Comparison of ENCODE assay signal across 25 cellular contexts in the genomic region with DNA sequence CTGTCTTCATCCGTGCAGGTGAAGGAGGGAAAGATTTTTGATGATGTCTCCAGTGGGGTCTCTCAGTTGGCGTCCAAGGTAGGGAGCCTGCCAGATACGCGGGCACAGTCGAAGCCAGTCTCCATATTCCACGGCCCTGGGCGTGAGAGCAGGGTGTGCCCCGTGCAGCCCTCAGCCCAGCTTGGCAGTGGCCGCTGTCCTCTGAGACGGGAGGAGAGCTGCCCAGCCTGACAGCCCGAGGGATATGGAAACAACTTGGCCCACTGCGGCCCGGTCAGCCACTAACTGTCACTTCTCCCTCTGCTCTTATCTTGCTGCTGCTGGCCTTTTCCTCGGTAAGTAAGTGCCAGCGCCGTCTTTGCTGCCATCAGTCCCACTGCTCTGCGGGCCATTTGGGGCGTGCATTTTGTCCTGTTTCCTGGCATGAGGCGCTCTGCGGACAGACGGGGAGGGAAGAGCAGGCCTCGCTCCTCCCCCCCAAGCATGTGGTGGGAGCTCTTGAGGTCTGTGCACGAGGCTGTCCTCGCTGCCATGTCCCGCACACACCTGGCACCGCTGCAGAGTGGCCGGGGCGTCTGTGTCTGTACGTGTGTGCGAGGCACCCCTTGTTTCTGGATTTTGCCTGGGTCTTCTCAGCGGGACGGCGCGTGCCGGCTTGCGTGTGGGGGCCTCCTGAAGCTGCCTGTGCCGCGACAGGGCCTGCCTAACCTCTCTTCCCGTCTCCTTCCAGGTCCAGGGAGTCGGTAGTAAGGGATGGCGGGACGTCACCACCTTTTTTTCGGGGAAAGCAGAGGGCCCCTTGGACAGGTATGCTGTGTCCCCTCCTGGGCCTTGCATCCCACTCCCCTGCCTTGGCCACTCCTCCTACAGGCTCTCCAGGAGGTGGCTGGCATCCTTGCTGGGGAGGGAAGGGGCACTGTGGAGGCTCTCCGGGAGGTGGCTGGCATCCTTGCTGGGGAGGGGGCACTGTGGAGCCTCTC. TPM values are rescaled to one million over a fixed set of nuclear protein-coding genes. Genes with fewer than 3 reads are reported as not detected.
"Had no signal": no experiment of that assay in that cellular context is flagged by ENCODE, and none has a peak within 500 bp of the region (broad histone marks: within the 10 kb centered on the region; RNA-seq: fewer than 3 reads in every experiment).

No MANE protein-coding gene starts in this region.

- H3K4me3 ChIP-seq: breast epithelium, gastrocnemius medialis, left ventricle myocardium inferior, tibial nerve, vagina had no signal

- H3K27ac ChIP-seq: gastrocnemius medialis, left ventricle myocardium inferior, tibial nerve, vagina, VCaP had no signal

- H3K27ac Mint-ChIP-seq: activated naive CD4-positive, alpha-beta T cell treated with anti-CD3 and anti-CD28 coated beads for 36 hours; activated T-helper 2 cell treated with anti-CD3 and anti-CD28 coated beads, Interferon-gamma antibody, Interleukin-2, Interleukin-4, amounts not matched to agents 10 μg/mL and 5 μg/mL and 100 μg/mL, durations not matched to agents 14 hours and 24 hours and 36 hours; nephron; stimulated activated naive CD8-positive, alpha-beta T cell treated with anti-CD3 and anti-CD28 coated beads, Interleukin-15, Interleukin-2, amounts not matched to agents 100 ng/mL and 50 ng/mL, for 24 hours had no signal

- H3K27me3 ChIP-seq: breast epithelium, gastrocnemius medialis, tibial nerve, vagina had no signal

- ATAC-seq: gastrocnemius medialis had no signal

- H3K4me3 Mint-ChIP-seq: activated naive CD4-positive, alpha-beta T cell treated with anti-CD3 and anti-CD28 coated beads for 36 hours; nephron; stimulated activated naive CD8-positive, alpha-beta T cell treated with anti-CD3 and anti-CD28 coated beads, Interleukin-15, Interleukin-2, amounts not matched to agents 100 ng/mL and 50 ng/mL, for 24 hours had no signal

- H3K9me3 Mint-ChIP-seq: activated naive CD4-positive, alpha-beta T cell treated with anti-CD3 and anti-CD28 coated beads for 36 hours; activated T-helper 2 cell treated with anti-CD3 and anti-CD28 coated beads, Interferon-gamma antibody, Interleukin-2, Interleukin-4, amounts not matched to agents 10 μg/mL and 5 μg/mL and 100 μg/mL, durations not matched to agents 14 hours and 24 hours and 36 hours; nephron; stimulated activated naive CD8-positive, alpha-beta T cell treated with anti-CD3 and anti-CD28 coated beads, Interleukin-15, Interleukin-2, amounts not matched to agents 100 ng/mL and 50 ng/mL, for 24 hours had no signal

- H3K4me1 ChIP-seq: breast epithelium, gastrocnemius medialis, vagina had no signal

- H3K27me3 Mint-ChIP-seq: stimulated activated naive CD8-positive, alpha-beta T cell treated with anti-CD3 and anti-CD28 coated beads, Interleukin-15, Interleukin-2, amounts not matched to agents 100 ng/mL and 50 ng/mL, for 24 hours had no signal

- DNase-seq: activated CD4-positive, alpha-beta T cell treated with anti-CD3 and anti-CD28 coated beads, Interleukin-2, amount 50 U/mL, for 4 hours; activated CD4-positive, CD25-positive, alpha-beta regulatory T cell treated with anti-CD3 and anti-CD28 coated beads, Interleukin-2, amount 50 U/mL, for 72 hours; activated naive CD4-positive, alpha-beta T cell treated with anti-CD3 and anti-CD28 coated beads for 36 hours; activated T-cell treated with anti-CD3 and anti-CD28 coated beads, Interleukin-2, amount 50 U/mL, for 1 hour; cerebellar nuclear complex; cortex of kidney; gastrocnemius medialis; head of caudate nucleus; left ventricle myocardium inferior; mammary epithelial cell; midbrain; occipital lobe; stimulated activated CD4-positive, alpha-beta T cell treated with anti-CD3 and anti-CD28 coated beads, Interleukin-12 subunit alpha, Interleukin-12 subunit beta, amount 100 ng/mL, for 4 hours; stimulated activated CD4-positive, alpha-beta T cell treated with anti-CD3 and anti-CD28 coated beads, Interleukin-1b, Interleukin-23, amount 100 ng/mL, for 48 hours; T-helper 1 cell; T1000 had no signal

- H3K4me1 Mint-ChIP-seq: nephron had no signal

- H3K9me3 ChIP-seq: breast epithelium, gastrocnemius medialis, left ventricle myocardium inferior, tibial nerve, vagina had no signal

- H3K36me3 ChIP-seq: breast epithelium had no signal

RNA-seq across cellular contexts. Expression of a gene that starts 7.1 kb away (rescaled TPM):
- total RNA-seq: activated T-helper 2 cell treated with anti-CD3 and anti-CD28 coated beads, Interferon-gamma antibody, Interleukin-2, Interleukin-4, amounts not matched to agents 10 μg/mL and 5 μg/mL and 100 μg/mL, durations not matched to agents 14 hours and 24 hours and 36 hours; breast epithelium; kidney epithelial cell; left ventricle myocardium inferior; mammary epithelial cell; renal cortical epithelial cell; vagina had no signal

RNA-seq across cellular contexts. Expression of a gene that starts 31.7 kb away (rescaled TPM):
- total RNA-seq: activated naive CD4-positive, alpha-beta T cell treated with anti-CD3 and anti-CD28 coated beads for 36 hours; activated T-helper 2 cell treated with anti-CD3 and anti-CD28 coated beads, Interferon-gamma antibody, Interleukin-2, Interleukin-4, amounts not matched to agents 10 μg/mL and 5 μg/mL and 100 μg/mL, durations not matched to agents 14 hours and 24 hours and 36 hours; breast epithelium; gastrocnemius medialis; left ventricle myocardium inferior; vagina had no signal

RNA-seq across cellular contexts. Expression of a gene that starts 50.2 kb away (rescaled TPM):
- total RNA-seq: activated naive CD4-positive, alpha-beta T cell treated with anti-CD3 and anti-CD28 coated beads for 36 hours; activated T-helper 2 cell treated with anti-CD3 and anti-CD28 coated beads, Interferon-gamma antibody, Interleukin-2, Interleukin-4, amounts not matched to agents 10 μg/mL and 5 μg/mL and 100 μg/mL, durations not matched to agents 14 hours and 24 hours and 36 hours; gastrocnemius medialis; mammary epithelial cell; occipital lobe had no signal
